In genomic region chr19:7340959-7341837, GRCh38 we compare ENCODE assay signal across 8 cellular contexts. TPM values are rescaled to one million over a fixed set of nuclear protein-coding genes. Genes with fewer than 3 reads are reported as not detected.
DNase-seq lines count a peak whose midpoint lies in the region; ATAC-seq and TF ChIP-seq lines count a peak whose summit lies in the region.

No MANE protein-coding gene starts in this region.

- WGBS in stomach, 5 donors, result 33 to 40% (median 37%) methylated on average over 22 of the region's 22 CpGs

- peak; percentile 89 for TF ChIP-seq CTCF in Panc1 (IDR thresholded peaks at IDR 0.05)
- TF ChIP-seq CTCF in fibroblast of pulmonary artery (IDR thresholded peaks at IDR 0.05; ENCODE audit: low read length, missing control alignments), result peak; percentile 89
- peak; percentile 98 for TF ChIP-seq CTCF in neural crest cell (conservative IDR thresholded peaks at IDR 0.05)
- peak in 5 of 7 experiments; percentile 90 to 96 (median 92) for TF ChIP-seq CTCF in stomach (IDR thresholded peaks at IDR 0.05)

- H3K9me3 ChIP-seq in Panc1 (ENCODE audit: control insufficient read depth, insufficient read depth, low read depth, low read length), result no peaks in the 10 kb centered on the region
- H3K9me3 ChIP-seq in stomach, result no peaks in the 10 kb centered on the region

- TF ChIP-seq EP300 in stomach (IDR thresholded peaks at IDR 0.05), result no peak

- DNase-seq in COLO668 (lab: John Stamatoyannopoulos, UW; ENCODE audit: unreplicated experiment) (peak; percentile 73), HuH-7.5 (ENCODE audit: low spot score) (peak; percentile 35), Panc1 (ENCODE audit: low read depth, low spot score) (peak; percentile 52), fibroblast of pulmonary artery (ENCODE audit: low read depth) (peak; percentile 84), neural crest cell (ENCODE audit: low read depth, low spot score) (peak; percentile 97), stomach (peak; percentile 87)
- peak; percentile 79 to 89 for DNase-seq in activated T-cell treated with anti-CD3 and anti-CD28 coated beads, Interleukin-2, amount 50 U/mL, for 72 hours

- H3K27ac ChIP-seq in Panc1 (ENCODE audit: low read length) (no peak overlapping the region), stomach (no peak overlapping the region)

- peak overlapping the region in 1 of 2 donors; percentile 25 for H3K4me3 Mint-ChIP-seq in activated T-cell treated with anti-CD3 and anti-CD28 coated beads, Interleukin-2, amount 50 U/mL, for 72 hours
- no peak overlapping the region for H3K4me3 Mint-ChIP-seq in neural crest cell

- TF ChIP-seq POLR2A in stomach (IDR thresholded peaks at IDR 0.05), result no peak

- in situ Hi-C loops in Panc1 (cut with HindIII; ENCODE audit: low pct_unique_long_range_greater_than_20kb, low sequenced_read_pairs), result no loop called here

- peak overlapping the region; percentile 66 for H3K27ac Mint-ChIP-seq in activated T-cell treated with anti-CD3 and anti-CD28 coated beads, Interleukin-2, amount 50 U/mL, for 72 hours
- peak overlapping the region; percentile 92 for H3K27ac Mint-ChIP-seq in neural crest cell (ENCODE audit: unreplicated experiment)

- POLR2A ChIA-PET in Panc1 (lab: Charles Lee), result interaction anchor here (0.7 kb wide), 1 partner anchor 549 kb away, joined by 3 read pairs; no protein-coding TSS in a partner anchor

- H3K27me3 ChIP-seq in Panc1 (ENCODE audit: control insufficient read depth, insufficient read depth, low read length), result no peaks in the 10 kb centered on the region
- H3K27me3 ChIP-seq in stomach, result peaks cover 0 to 17% (median 0%) of the 10 kb centered on the region in 3 donors

- H3K9me3 Mint-ChIP-seq in activated T-cell treated with anti-CD3 and anti-CD28 coated beads, Interleukin-2, amount 50 U/mL, for 72 hours, result no peaks in the 10 kb centered on the region
- no peaks in the 10 kb centered on the region for H3K9me3 Mint-ChIP-seq in neural crest cell

- no peak overlapping the region for H3K4me3 ChIP-seq in Panc1 (ENCODE audit: low read depth in 2 of 2, low read length in 2 of 2)
- H3K4me3 ChIP-seq in fibroblast of pulmonary artery (replicated peaks; ENCODE audit: low read depth, low read length), result no peak overlapping the region
- no peak overlapping the region for H3K4me3 ChIP-seq in stomach

- ATAC-seq in Panc1, result peak; percentile 38; the same call in 1 of the 2 replicates
- peak in 1 of 2 donors; percentile 35 for ATAC-seq in activated T-cell treated with anti-CD3 and anti-CD28 coated beads, Interleukin-2, amount 50 U/mL, for 72 hours (replicated peaks in 1 of 2)
- ATAC-seq in GM19395 (IDR thresholded peaks at IDR 0.05; ENCODE audit: unreplicated experiment), result no peak

- H3K36me3 Mint-ChIP-seq in activated T-cell treated with anti-CD3 and anti-CD28 coated beads, Interleukin-2, amount 50 U/mL, for 72 hours (ENCODE audit: insufficient read depth in 2 of 2), result no peaks in the 10 kb centered on the region
- H3K36me3 Mint-ChIP-seq in neural crest cell (ENCODE audit: low read depth), result no peaks in the 10 kb centered on the region

- no peaks in the 10 kb centered on the region for H3K36me3 ChIP-seq in Panc1 (ENCODE audit: control insufficient read depth, insufficient read depth, low read length)
- no peaks in the 10 kb centered on the region for H3K36me3 ChIP-seq in stomach

- no peaks in the 10 kb centered on the region for H3K27me3 Mint-ChIP-seq in activated T-cell treated with anti-CD3 and anti-CD28 coated beads, Interleukin-2, amount 50 U/mL, for 72 hours (ENCODE audit: low read depth)
- H3K27me3 Mint-ChIP-seq in neural crest cell (ENCODE audit: low read depth), result peaks cover 19% of the 10 kb centered on the region

- no TSS peak for BruUV-seq in Panc1 (replicated peaks; lab: Mats Ljungman, UMichigan)

- H3K4me1 ChIP-seq in Panc1 (ENCODE audit: control insufficient read depth, insufficient read depth, low read length), result no peaks in the 10 kb centered on the region
- H3K4me1 ChIP-seq in stomach, result peaks cover 4 to 36% (median 16%) of the 10 kb centered on the region in 4 donors

- H3K4me1 Mint-ChIP-seq in activated T-cell treated with anti-CD3 and anti-CD28 coated beads, Interleukin-2, amount 50 U/mL, for 72 hours (ENCODE audit: low read depth), result peaks cover 53% of the 10 kb centered on the region
- H3K4me1 Mint-ChIP-seq in neural crest cell, result no peaks in the 10 kb centered on the region

- intact Hi-C loops in Panc1 (cut with micrococcal nuclease; ENCODE audit: unreplicated experiment) (loop anchor here (2.0 kb wide), 2 partner anchors 192 to 238 kb away; no protein-coding TSS in a partner anchor), stomach (cut with DNase I; ENCODE audit: low total_unique reads) (loop anchor here (5.0 kb wide), 1 partner anchor 194 kb away; no protein-coding TSS in a partner anchor)

- CTCF ChIA-PET in Panc1 (lab: Charles Lee), result interaction anchor here (0.6 to 1.9 kb wide), 4 partner anchors 180 to 239 kb away, joined by 6 to 12 read pairs (median 8); no protein-coding TSS in a partner anchor

RNA-seq across cellular contexts. Expression of gene ARHGEF18, which starts 7.5 kb away (rescaled TPM):
- total RNA-seq in Panc1 (2021; ENCODE audit: unreplicated experiment) (39.1 TPM), neural crest cell (36.5 and 38.3 TPM in 2 replicates), stomach (10 to 100 TPM; 26.8 to 56.2 (median 37.1) TPM)
- 31.9 TPM for polyA plus RNA-seq in Panc1 (2012; ENCODE audit: insufficient read length)
- 10 to 100 TPM; 32.8 to 42.7 TPM for total RNA-seq in activated T-cell treated with anti-CD3 and anti-CD28 coated beads, Interleukin-2, amount 50 U/mL, for 72 hours
- 10 to 100 TPM; 12.6 to 19.3 (median 14.8) TPM for polyA plus RNA-seq in stomach

RNA-seq across cellular contexts. Expression of gene INSR, which starts 47.0 kb away (rescaled TPM):
- 2.5 TPM for total RNA-seq in Panc1 (2021; ENCODE audit: unreplicated experiment)
- polyA plus RNA-seq in Panc1 (2012; ENCODE audit: insufficient read length), result 1.5 TPM
- total RNA-seq in activated T-cell treated with anti-CD3 and anti-CD28 coated beads, Interleukin-2, amount 50 U/mL, for 72 hours, result 1 to 10 TPM; 8.7 TPM
- 14.1 and 16.0 TPM in 2 replicates for total RNA-seq in neural crest cell
- total RNA-seq in stomach, result 100 to 1,000 TPM in 2 of 5 donors, 10 to 100 TPM in 3; 50.4 to 513 (median 90.4) TPM
- 1 to 10 TPM; 4.4 to 7.8 (median 6.1) TPM for polyA plus RNA-seq in stomach

Comparison
In these comparisons a context has a peak if more than half of its experiments do, and no peak if none do; other contexts are left out.
1. DNase-seq: peak in every context shown above with its lines; median percentile 97 in neural crest cell; 87 in stomach; 84 in activated T-cell treated with anti-CD3 and anti-CD28 coated beads, Interleukin-2, amount 50 U/mL, for 72 hours; 84 in fibroblast of pulmonary artery; 73 in COLO668; 52 in Panc1; 35 in HuH-7.5.